Comparison of ENCODE assay signal across 21 cellular contexts in genomic region chr16:11635127-11635652, GRCh38. TPM values are rescaled to one million over a fixed set of nuclear protein-coding genes. Genes with fewer than 3 reads are reported as not detected.
A peak's percentile ranks its signal among the peaks of the same experiment; 100 is the strongest.
DNase-seq lines count a peak whose midpoint lies in the region; ATAC-seq, FAIRE-seq and TF ChIP-seq lines count a peak whose summit lies in the region.
"Had no signal": no experiment of that assay in that cellular context is flagged by ENCODE, and none has a peak within 500 bp of the region (broad histone marks: within the 10 kb centered on the region; RNA-seq: fewer than 3 reads in every experiment).

No MANE protein-coding gene starts in this region.

- peak overlapping the region; percentile 63 for H2AK5ac ChIP-seq in trophoblast cell (ENCODE audit: low read length)

- H3K79me1 ChIP-seq in trophoblast cell (ENCODE audit: low read length) = peaks cover 17% of the 10 kb centered on the region

- H3K27me3 ChIP-seq in NT2/D1 (ENCODE audit: insufficient read depth, insufficient read length) (no peaks in the 10 kb centered on the region), iPS-20b (ENCODE audit: insufficient read depth, low read length) (no peaks in the 10 kb centered on the region), trophoblast cell (ENCODE audit: insufficient read depth, low read length) (no peaks in the 10 kb centered on the region), suprapubic skin (no peaks in the 10 kb centered on the region), SJCRH30 (no peaks in the 10 kb centered on the region)

- H3K23ac ChIP-seq in trophoblast cell (ENCODE audit: low read length) = no peak overlapping the region

- POLR2A ChIA-PET in A549 (lab: Yijun Ruan, JAX) = interaction anchor here (1.1 kb wide), 1 partner anchor 48 kb away, joined by 3 read pairs; the partner anchor contains the start of gene LITAF

- no peak overlapping the region for H4K8ac ChIP-seq in trophoblast cell (ENCODE audit: low read depth, low read length)

- H4K12ac ChIP-seq in trophoblast cell (ENCODE audit: low read depth, low read length) = no peak overlapping the region

- TF ChIP-seq RAD21 in A549 (conservative IDR thresholded peaks at IDR 0.05 in 1 of 2, IDR thresholded peaks at IDR 0.05 in 1 of 2) = no peak

- H3K9me3 ChIP-seq in A549 = no peaks in the 10 kb centered on the region
- no peaks in the 10 kb centered on the region for H3K9me3 ChIP-seq in NT2/D1 (ENCODE audit: insufficient read depth, low read length)
- no peaks in the 10 kb centered on the region for H3K9me3 ChIP-seq in iPS-20b (ENCODE audit: insufficient read depth, low read depth, low read length)
- H3K9me3 ChIP-seq in trophoblast cell (ENCODE audit: insufficient read depth, low read depth, low read length) = no peaks in the 10 kb centered on the region
- H3K9me3 ChIP-seq in suprapubic skin = no peaks in the 10 kb centered on the region
- H3K9me3 ChIP-seq in SJCRH30 (replicated peaks) = no peaks in the 10 kb centered on the region

- peak overlapping the region; percentile 44 for H3K9ac ChIP-seq in NT2/D1 (ENCODE audit: insufficient read length, low read depth)
- H3K9ac ChIP-seq in iPS-20b (ENCODE audit: low read depth, low read length) = peak overlapping the region; percentile 73; the same call in 1 of the 2 replicates
- no peak overlapping the region for H3K9ac ChIP-seq in trophoblast cell (ENCODE audit: low read length)

- peak overlapping the region; percentile 4 for H4K91ac ChIP-seq in trophoblast cell (ENCODE audit: low read depth, low read length)

- peak overlapping the region; percentile 45 to 89; a peak in 5 of 6 replicates for H3K27ac ChIP-seq in A549
- H3K27ac ChIP-seq in iPS-20b (ENCODE audit: low read length) = peak overlapping the region; percentile 66
- H3K27ac ChIP-seq in trophoblast cell (ENCODE audit: low read depth, low read length) = no peak overlapping the region
- H3K27ac ChIP-seq in suprapubic skin = no peak overlapping the region
- H3K27ac ChIP-seq in SJCRH30 = no peak overlapping the region

- H3K4me2 ChIP-seq in A549 (no peak overlapping the region), trophoblast cell (ENCODE audit: low read length) (no peak overlapping the region)

- H3K18ac ChIP-seq in trophoblast cell (ENCODE audit: low read length) = no peak overlapping the region

- no peak for FAIRE-seq in A549 (lab: Jason Lieb, UNC)
- FAIRE-seq: A204.1, GM12891, GM18507 had no signal

- no peak overlapping the region for H2BK120ac ChIP-seq in trophoblast cell (ENCODE audit: insufficient read depth, low read length, poor library complexity)

- ATAC-seq in A549 (no peak), GM18867 (IDR thresholded peaks at IDR 0.05; ENCODE audit: unreplicated experiment) (no peak), SK-N-SH treated with all-trans-retinoic acid at 6 μM for 48 hours (no peak)

- H2BK5ac ChIP-seq in trophoblast cell (ENCODE audit: low read depth, low read length, poor library complexity) = no peak overlapping the region

- TF ChIP-seq POLR2A in A549 (IDR thresholded peaks at IDR 0.05; ENCODE audit: low read length) (no peak), suprapubic skin (IDR thresholded peaks at IDR 0.05) (no peak)

- 97% methylated on average over 10 of the region's 10 CpGs for WGBS in A549 (ENCODE audit: missing lambda C conversion rate)
- no CpG with 5 or more reads among the region's 10 CpGs for WGBS in trophoblast cell (ENCODE audit: extremely low coverage, insufficient coverage, insufficient read length)
- 82% methylated on average over 10 of the region's 10 CpGs for WGBS in suprapubic skin

- no peak overlapping the region for H2BK12ac ChIP-seq in trophoblast cell (ENCODE audit: low read length)

- H3K4me1 ChIP-seq in A549 (peaks cover 46% of the 10 kb centered on the region), NT2/D1 (ENCODE audit: insufficient read depth, insufficient read length) (peaks cover 26% of the 10 kb centered on the region), iPS-20b (ENCODE audit: insufficient read depth, low read length) (peaks cover 9% of the 10 kb centered on the region; the same call in 1 of the 2 replicates), trophoblast cell (ENCODE audit: control insufficient read depth in 1 of 2, insufficient read depth in 2 of 2, low read length in 2 of 2) (peaks cover 13 to 33% of the 10 kb centered on the region in 2 experiments), suprapubic skin (peaks cover 41% of the 10 kb centered on the region), SJCRH30 (peaks cover 7% of the 10 kb centered on the region)

- H3K4me3 ChIP-seq in A549 (no peak overlapping the region), NT2/D1 (ENCODE audit: insufficient read length, low read depth) (no peak overlapping the region), iPS-20b (ENCODE audit: low read length) (no peak overlapping the region), trophoblast cell (ENCODE audit: low read depth, low read length) (no peak overlapping the region), suprapubic skin (no peak overlapping the region), SJCRH30 (no peak overlapping the region)

- TF ChIP-seq EP300 in A549 (IDR thresholded peaks at IDR 0.05) (no peak), suprapubic skin (IDR thresholded peaks at IDR 0.05) (no peak)

- no peak for TF ChIP-seq CTCF in A549 (IDR thresholded peaks at IDR 0.05)
- TF ChIP-seq CTCF in suprapubic skin (IDR thresholded peaks at IDR 0.05) = no peak

- CTCF ChIA-PET in A549 (lab: Yijun Ruan, JAX) = interaction anchor here (1.1 to 2.2 kb wide), 3 partner anchors 13 to 79 kb away, joined by 3 to 4 read pairs (median 3); no protein-coding TSS in a partner anchor

- H3K4ac ChIP-seq in trophoblast cell (ENCODE audit: low read depth, low read length) = no peak overlapping the region

- H3K36me3 ChIP-seq in NT2/D1 (ENCODE audit: insufficient read depth, insufficient read length, low read length) = no peaks in the 10 kb centered on the region
- H3K36me3 ChIP-seq in iPS-20b (ENCODE audit: insufficient read depth, low read depth, low read length) = no peaks in the 10 kb centered on the region
- H3K36me3 ChIP-seq in trophoblast cell (ENCODE audit: control insufficient read depth in 1 of 2, insufficient read depth in 2 of 2, low read length in 2 of 2) = no peaks in the 10 kb centered on the region
- H3K36me3 ChIP-seq in suprapubic skin = no peaks in the 10 kb centered on the region
- H3K36me3 ChIP-seq in SJCRH30 = no peaks in the 10 kb centered on the region

- H3K14ac ChIP-seq in trophoblast cell (ENCODE audit: low read length) = peak overlapping the region; percentile 1

- no peaks in the 10 kb centered on the region for H3K79me2 ChIP-seq in trophoblast cell (ENCODE audit: control insufficient read depth, insufficient read depth, low read length, poor library complexity)

- DNase-seq in A549 (ENCODE audit: low read depth in 1 of 2, low spot score in 1 of 2) (no peak), NT2/D1 (ENCODE audit: low read depth, low spot score) (no peak), trophoblast cell (peak; percentile 18 to 72), suprapubic skin (ENCODE audit: low spot score in 2 of 2) (no peak), SJCRH30 (no peak)
- DNase-seq: C1 segment of cervical spinal cord; DND-41; GDM1; HFFc6; Karpas-422; NCI-H1105; NCI-H1930; NCI-H69; NK-92 treated with Interleukin-12 subunit alpha and Interleukin-12 subunit beta, amount 100 ng/mL, for 24 hours; RPMI8226 had no signal

- no peak overlapping the region for H2AFZ ChIP-seq in trophoblast cell (ENCODE audit: insufficient read depth, low read length, poor library complexity)

TF ChIP-seq in A549, 52 proteins besides CTCF, POLR2A, EP300 and RAD21:
- TF ChIP-seq CHD4 (IDR thresholded peaks at IDR 0.05; ENCODE audit: borderline replicate concordance) = no peak
- TF ChIP-seq KDM5A (IDR thresholded peaks at IDR 0.05) = no peak
- no peak for TF ChIP-seq HOXB13 (CRISPR knock-in tag; IDR thresholded peaks at IDR 0.05; ENCODE audit: low read depth)
- TF ChIP-seq FOSL2 (IDR thresholded peaks at IDR 0.05) = no peak
- no peak for TF ChIP-seq FOSL2 (CRISPR knock-in tag; IDR thresholded peaks at IDR 0.05)
- no peak for TF ChIP-seq RCOR1 (IDR thresholded peaks at IDR 0.05; ENCODE audit: low read depth, low read length)
- no peak for TF ChIP-seq CEBPB (IDR thresholded peaks at IDR 0.05)
- TF ChIP-seq JUNB (IDR thresholded peaks at IDR 0.05) = no peak
- no peak for TF ChIP-seq POLR2AphosphoS2 (conservative IDR thresholded peaks at IDR 0.05; ENCODE audit: low read length)
- TF ChIP-seq NFE2L2 (conservative IDR thresholded peaks at IDR 0.05; ENCODE audit: low read length) = no peak

TF ChIP-seq in SK-N-SH treated with all-trans-retinoic acid at 6 μM for 48 hours, 23 proteins besides CTCF, POLR2A, EP300 and RAD21 (continues in another document):
- TF ChIP-seq ESRRG (CRISPR knock-in tag; IDR thresholded peaks at IDR 0.05) = no peak
- TF ChIP-seq GLIS3 (CRISPR knock-in tag; IDR thresholded peaks at IDR 0.05) = no peak
- no peak for TF ChIP-seq CREB5 (CRISPR knock-in tag; IDR thresholded peaks at IDR 0.05; ENCODE audit: low read depth)
- TF ChIP-seq ZC3H10 (CRISPR knock-in tag; IDR thresholded peaks at IDR 0.05) = no peak
- TF ChIP-seq ZNF8 (CRISPR knock-in tag; IDR thresholded peaks at IDR 0.05) = no peak

RNA-seq across cellular contexts. Expression of gene SNN, which starts 33.1 kb away (rescaled TPM):
- polyA plus RNA-seq in A549 (2011; rRNA removed) = 6.3 and 6.7 TPM in 2 replicates
- polyA plus RNA-seq in A549 (2012; cell fraction: cytosol; rRNA removed) = 5.9 and 8.5 TPM in 2 replicates
- 3.6 and 5.0 TPM in 2 replicates for polyA plus RNA-seq in A549 (2012; cell fraction: nucleus; rRNA removed)
- polyA plus RNA-seq in A549 (2017; fragmentation: RNase III; extraction: RNeasy Plus Mini Kit Qiagen cat#74134 plus additional on column Dnase treatment) = 8.9 to 10.7 TPM (median 9.7 TPM) in 3 replicates
- polyA minus RNA-seq in A549 (2011; rRNA and poly(A)+ RNA removed) = 4.3 and 4.4 TPM in 2 replicates
- 29.9 and 30.4 TPM in 2 replicates for polyA plus RNA-seq in trophoblast cell (2013)
- total RNA-seq in suprapubic skin = 10 to 100 TPM; 17.0 to 32.7 (median 24.6) TPM
- 11.7 and 12.0 TPM in 2 replicates for total RNA-seq in SJCRH30 (2014; rRNA removed; shearing (Covaris generic))

RNA-seq across cellular contexts. Expression of gene LITAF, which starts 48.5 kb away (rescaled TPM):
- polyA plus RNA-seq in A549 (2011; rRNA removed) (197 and 216 TPM in 2 replicates), A549 (2017; fragmentation: RNase III; extraction: RNeasy Plus Mini Kit Qiagen cat#74134 plus additional on column Dnase treatment) (197 to 227 TPM (median 218 TPM) in 3 replicates)
- 250 and 441 TPM in 2 replicates for polyA plus RNA-seq in A549 (2012; cell fraction: cytosol; rRNA removed)
- 173 and 229 TPM in 2 replicates for polyA plus RNA-seq in A549 (2012; cell fraction: nucleus; rRNA removed)
- polyA minus RNA-seq in A549 (2011; rRNA and poly(A)+ RNA removed) = 215 and 242 TPM in 2 replicates
- polyA plus RNA-seq in trophoblast cell (2013) = 110 and 113 TPM in 2 replicates
- total RNA-seq in suprapubic skin = 10 to 100 TPM; 48.8 to 82.2 (median 72.8) TPM
- 48.9 and 49.8 TPM in 2 replicates for total RNA-seq in SJCRH30 (2014; rRNA removed; shearing (Covaris generic))

Comparison
In these comparisons a context has a peak if more than half of its experiments do, and no peak if none do; other contexts are left out.
1. DNase-seq: peak in trophoblast cell (2 of 2); none in A549 (0 of 2), NT2/D1 (single experiment), suprapubic skin (0 of 2) and SJCRH30 (0 of 2).
2. H3K27ac ChIP-seq: peak in A549 (2 of 2) and iPS-20b (single experiment); none in trophoblast cell (single experiment), suprapubic skin (single experiment) and SJCRH30 (single experiment).